8 cellular contexts compared by ENCODE assay signal in genomic region chr10:102242118-102242485, GRCh38. TPM values are rescaled to one million over a fixed set of nuclear protein-coding genes. Genes with fewer than 3 reads are reported as not detected.
DNase-seq lines count a peak whose midpoint lies in the region; ATAC-seq and TF ChIP-seq lines count a peak whose summit lies in the region.
"Had no signal": no experiment of that assay in that cellular context is flagged by ENCODE, and none has a peak within 500 bp of the region (broad histone marks: within the 10 kb centered on the region; RNA-seq: fewer than 3 reads in every experiment).

No MANE protein-coding gene starts in this region.

- H3K4me3 ChIP-seq in iPS-15b (ENCODE audit: low read depth, low read length) (peak overlapping the region; percentile 78), smooth muscle cell (peak overlapping the region; percentile 67)

- H3K23me2 ChIP-seq in H9 (ENCODE audit: insufficient read length, low read depth, low read length, poor library complexity, severe bottlenecking), result peaks cover 13% of the 10 kb centered on the region

- H2BK20ac ChIP-seq in H9 (ENCODE audit: low read depth, low read length, poor library complexity, severe bottlenecking), result no peak overlapping the region

- H3K4me2 ChIP-seq in H9 (ENCODE audit: insufficient read depth, insufficient read length, low read length), result peak overlapping the region; percentile 82
- peak overlapping the region; percentile 96 for H3K4me2 ChIP-seq in smooth muscle cell

- TF ChIP-seq CTCF in H9 (conservative IDR thresholded peaks at IDR 0.05), result no peak
- TF ChIP-seq CTCF in activated CD8-positive, alpha-beta T cell treated with anti-CD3 and anti-CD28 coated beads for 36 hours (IDR thresholded peaks at IDR 0.05), result no peak
- no peak for TF ChIP-seq CTCF in smooth muscle cell (IDR thresholded peaks at IDR 0.05; ENCODE audit: borderline replicate concordance, insufficient read depth, poor library complexity, severe bottlenecking)

- H3K79me1 ChIP-seq in H9 (ENCODE audit: insufficient read depth, low read depth, low read length, poor library complexity, severe bottlenecking), result no peaks in the 10 kb centered on the region

- no peaks in the 10 kb centered on the region for H3K4me1 ChIP-seq in H9 (ENCODE audit: insufficient read depth, low read length)
- H3K4me1 ChIP-seq in iPS-15b (ENCODE audit: control insufficient read depth, insufficient read depth, low read length), result peaks cover 13% of the 10 kb centered on the region
- peaks cover 16% of the 10 kb centered on the region for H3K4me1 ChIP-seq in smooth muscle cell (ENCODE audit: low read depth)

- no peak overlapping the region for H2AK5ac ChIP-seq in H9 (ENCODE audit: insufficient read length, low read length)

- no CpG with 5 or more reads among the region's 7 CpGs for WGBS in H9 (ENCODE audit: extremely low coverage, insufficient read length, low lambda C conversion rate)
- WGBS in smooth muscle cell (ENCODE audit: low lambda C conversion rate), result 27% methylated on average over 7 of the region's 7 CpGs

- H2BK12ac ChIP-seq in H9 (ENCODE audit: insufficient read length, low read depth, low read length), result no peak overlapping the region

- H4K8ac ChIP-seq in H9 (replicated peaks; ENCODE audit: insufficient read length, low read depth, low read length), result no peak overlapping the region

- no peak overlapping the region for H2BK5ac ChIP-seq in H9 (ENCODE audit: insufficient read length, low read length)

- ATAC-seq in activated CD8-positive, alpha-beta T cell treated with anti-CD3 and anti-CD28 coated beads for 36 hours, result no peak
- no peak for ATAC-seq in HG03039 (IDR thresholded peaks at IDR 0.05; ENCODE audit: unreplicated experiment)

- H3K27ac Mint-ChIP-seq in H9, result no peak overlapping the region
- H3K27ac Mint-ChIP-seq in activated CD8-positive, alpha-beta T cell treated with anti-CD3 and anti-CD28 coated beads for 36 hours, result no peak overlapping the region

- H3K79me2 ChIP-seq in H9 (ENCODE audit: insufficient read depth, low read length) (peaks cover 5% of the 10 kb centered on the region; the same call in 1 of the 2 replicates), smooth muscle cell (ENCODE audit: low read depth) (peaks cover 16% of the 10 kb centered on the region)

- peak overlapping the region; percentile 59 to 81 for H3K4me3 Mint-ChIP-seq in H9
- peak overlapping the region; percentile 76 for H3K4me3 Mint-ChIP-seq in activated CD8-positive, alpha-beta T cell treated with anti-CD3 and anti-CD28 coated beads for 36 hours

- H3K4ac ChIP-seq in H9 (ENCODE audit: low read depth, low read length), result no peak overlapping the region

- H3K27me3 ChIP-seq in H9 (ENCODE audit: insufficient read depth, low read length) (peaks cover 51% of the 10 kb centered on the region), iPS-15b (ENCODE audit: control insufficient read depth, insufficient read depth, low read length) (peaks cover 59% of the 10 kb centered on the region), smooth muscle cell (ENCODE audit: low read depth) (peaks cover 32% of the 10 kb centered on the region)

- H3K36me3 ChIP-seq in iPS-15b (ENCODE audit: control insufficient read depth, insufficient read depth, low read length) (no peaks in the 10 kb centered on the region), smooth muscle cell (ENCODE audit: low read depth) (no peaks in the 10 kb centered on the region)

- H3T11ph ChIP-seq in H9 (ENCODE audit: low read length), result no peak overlapping the region

- POLR2A ChIA-PET in activated CD8-positive, alpha-beta T cell treated with anti-CD3 and anti-CD28 coated beads for 36 hours (lab: Charles Lee), result no interaction called here

- no peak overlapping the region for H3K18ac ChIP-seq in H9 (ENCODE audit: insufficient read length, low read depth, low read length)

- H3F3A ChIP-seq in smooth muscle cell (ENCODE audit: low read depth), result no peaks in the 10 kb centered on the region

- H2AFZ ChIP-seq in H9 (ENCODE audit: low read length) (no peak overlapping the region), smooth muscle cell (ENCODE audit: low read depth) (peak overlapping the region; percentile 85)

- peaks cover 71% of the 10 kb centered on the region for H3K27me3 Mint-ChIP-seq in H9 (ENCODE audit: low read depth)
- peaks cover 34% of the 10 kb centered on the region for H3K27me3 Mint-ChIP-seq in activated CD8-positive, alpha-beta T cell treated with anti-CD3 and anti-CD28 coated beads for 36 hours

- H4K20me1 ChIP-seq in H9 (ENCODE audit: control insufficient read depth, insufficient read depth, insufficient read length), result no peaks in the 10 kb centered on the region
- H4K20me1 ChIP-seq in smooth muscle cell (ENCODE audit: low read depth), result peaks cover 12% of the 10 kb centered on the region

- H3K4me1 Mint-ChIP-seq in H9, result peaks cover 31 to 34% of the 10 kb centered on the region in 2 experiments
- peaks cover 24% of the 10 kb centered on the region for H3K4me1 Mint-ChIP-seq in activated CD8-positive, alpha-beta T cell treated with anti-CD3 and anti-CD28 coated beads for 36 hours (ENCODE audit: low read depth)

- no peak overlapping the region for H3K56ac ChIP-seq in H9 (ENCODE audit: insufficient read length, low read depth, low read length)

- H3K23ac ChIP-seq in H9 (ENCODE audit: insufficient read length, low read depth, low read length), result no peak overlapping the region

- H2BK15ac ChIP-seq in H9 (ENCODE audit: low read depth, low read length), result no peak overlapping the region

- no peak overlapping the region for H4K91ac ChIP-seq in H9 (ENCODE audit: insufficient read length, low read depth, low read length)

- H3K14ac ChIP-seq in H9 (ENCODE audit: insufficient read depth, low read length), result no peak overlapping the region

- H3K9me3 ChIP-seq in H9 (ENCODE audit: control insufficient read depth, low read depth, low read length) (no peaks in the 10 kb centered on the region), iPS-15b (ENCODE audit: control insufficient read depth, insufficient read depth, low read length) (no peaks in the 10 kb centered on the region), smooth muscle cell (replicated peaks; ENCODE audit: low read depth) (no peaks in the 10 kb centered on the region)

- H3K36me3 Mint-ChIP-seq in H9 (ENCODE audit: insufficient read depth in 1 of 3, low read depth in 3 of 3), result no peaks in the 10 kb centered on the region; a peak in 1 of 7 replicates
- H3K36me3 Mint-ChIP-seq in activated CD8-positive, alpha-beta T cell treated with anti-CD3 and anti-CD28 coated beads for 36 hours (ENCODE audit: low read depth), result no peaks in the 10 kb centered on the region

- no peak overlapping the region for H3K9ac ChIP-seq in H9 (ENCODE audit: extremely low read depth, insufficient read length, low read length)
- no peak overlapping the region for H3K9ac ChIP-seq in iPS-15b (ENCODE audit: low read depth, low read length)
- peak overlapping the region; percentile 47 for H3K9ac ChIP-seq in smooth muscle cell (ENCODE audit: low read depth)

- intact Hi-C loops in activated CD8-positive, alpha-beta T cell treated with anti-CD3 and anti-CD28 coated beads for 36 hours (cut with micrococcal nuclease), result no loop called here

- H3K27ac ChIP-seq in H9 (ENCODE audit: insufficient read length, low read depth, low read length) (no peak overlapping the region), smooth muscle cell (ENCODE audit: low read depth) (peak overlapping the region; percentile 25)

- H3K9me3 Mint-ChIP-seq in H9, result no peaks in the 10 kb centered on the region
- H3K9me3 Mint-ChIP-seq in activated CD8-positive, alpha-beta T cell treated with anti-CD3 and anti-CD28 coated beads for 36 hours, result no peaks in the 10 kb centered on the region

- H4K5ac ChIP-seq in H9 (ENCODE audit: insufficient read length, low read depth, low read length), result no peak overlapping the region

- DNase-seq in H9, result no peak
- DNase-seq in activated CD8-positive, alpha-beta T cell treated with anti-CD3 and anti-CD28 coated beads for 36 hours, result no peak
- no peak for DNase-seq in smooth muscle cell (lab: John Stamatoyannopoulos, UW; ENCODE audit: unreplicated experiment)
- no peak for DNase-seq in NCI-H1048 (lab: John Stamatoyannopoulos, UW)
- DNase-seq in SW 1271 (lab: John Stamatoyannopoulos, UW), result no peak

- CTCF ChIA-PET in activated CD8-positive, alpha-beta T cell treated with anti-CD3 and anti-CD28 coated beads for 36 hours (lab: Charles Lee), result interaction anchor here (19.5 kb wide), 1 partner anchor 111 kb away, joined by 886 read pairs; no protein-coding TSS in a partner anchor

- no peak overlapping the region for H2BK120ac ChIP-seq in H9 (ENCODE audit: low read depth, low read length, poor library complexity, severe bottlenecking)

RNA-seq across cellular contexts. Expression of gene PITX3, which starts 0.8 kb away (rescaled TPM):
- total RNA-seq in H9 (2021) (not detected in 2 replicates), smooth muscle cell (not detected in 2 replicates)
- under 1 TPM in 1 of 2 experiments, not detected in 1; 0.23 TPM for total RNA-seq in activated CD8-positive, alpha-beta T cell treated with anti-CD3 and anti-CD28 coated beads for 36 hours
- polyA plus RNA-seq in smooth muscle cell, result 2.0 TPM in 2 replicates
- total RNA-seq: left lobe of liver had no signal

RNA-seq across cellular contexts. Expression of gene GBF1, which starts 3.2 kb away (rescaled TPM):
- total RNA-seq in H9 (2021) (23.5 and 23.7 TPM in 2 replicates), smooth muscle cell (53.5 and 56.4 TPM in 2 replicates)
- total RNA-seq in activated CD8-positive, alpha-beta T cell treated with anti-CD3 and anti-CD28 coated beads for 36 hours, result 10 to 100 TPM; 25.4 to 28.2 TPM
- polyA plus RNA-seq in smooth muscle cell, result 44.4 and 52.8 TPM in 2 replicates

RNA-seq across cellular contexts. Expression of gene ELOVL3, which starts 16.0 kb away (rescaled TPM):
- total RNA-seq in H9 (2021) (not detected in 2 replicates), smooth muscle cell (0.63 and 1.5 TPM in 2 replicates)
- total RNA-seq in activated CD8-positive, alpha-beta T cell treated with anti-CD3 and anti-CD28 coated beads for 36 hours, result not detected
- 1.1 and 1.2 TPM in 2 replicates for polyA plus RNA-seq in smooth muscle cell
- total RNA-seq: left lobe of liver had no signal
